Comparison of ENCODE assay signal across 18 cellular contexts in the genomic region with DNA sequence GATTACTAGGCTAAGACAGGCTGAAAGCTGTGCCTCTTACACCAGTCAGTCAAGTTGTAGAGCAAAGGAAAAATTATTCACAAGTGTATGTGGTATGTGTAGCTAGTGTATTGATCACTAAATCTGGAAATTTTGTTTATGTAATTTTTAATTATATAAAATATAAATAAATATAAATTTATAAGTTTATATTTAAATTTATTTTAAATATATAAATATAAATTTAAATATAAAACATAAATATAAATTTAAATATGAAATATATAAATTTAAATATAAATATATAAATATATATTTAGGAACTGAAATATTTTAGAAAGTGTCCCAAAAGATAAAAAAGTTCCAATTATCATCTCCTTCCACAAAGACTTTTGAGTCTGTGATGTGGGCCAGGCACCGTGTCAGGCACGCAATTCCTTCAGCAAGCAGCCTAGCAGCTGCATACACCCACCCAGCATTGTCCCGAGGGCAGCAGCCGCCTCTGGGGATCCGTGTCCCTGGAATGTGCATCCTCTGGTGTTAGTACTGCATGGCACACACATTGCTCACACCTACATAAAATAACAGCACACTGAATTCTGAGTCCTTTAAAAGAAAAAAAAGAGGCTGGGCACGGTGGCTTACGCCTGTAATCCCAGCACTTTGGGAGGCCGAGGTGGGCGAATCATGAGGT.
"Had no signal": no experiment of that assay in that cellular context is flagged by ENCODE, and none has a peak within 500 bp of the region (broad histone marks: within the 10 kb centered on the region; RNA-seq: fewer than 3 reads in every experiment).

No MANE protein-coding gene starts in this region.

- H3K9me3 ChIP-seq: ovary, right lobe of liver, testis had no signal

- H3K4me1 ChIP-seq: foreskin keratinocyte, lower lobe of right lung, right lobe of liver, testis, tibial nerve had no signal

- H3K4me3 ChIP-seq: hepatocyte, lower lobe of right lung, ovary, right lobe of liver, testis, tibial nerve had no signal

- ATAC-seq: foreskin keratinocyte; left lobe of liver; lower lobe of right lung; natural killer cell; right lobe of liver; stimulated activated memory B cell treated with anti-CD40 and anti-IgM and Interleukin-4, amounts not matched to agents 10 μg/mL and 1 μg/mL and 100 μg/mL, for 72 hours; stimulated activated naive CD8-positive, alpha-beta T cell treated with anti-CD3 and anti-CD28 coated beads, Interleukin-15, amount 100 ng/mL, for 72 hours had no signal

- H3K27ac ChIP-seq: foreskin keratinocyte, hepatocyte, lower lobe of right lung, ovary, right lobe of liver, testis, tibial nerve had no signal

- H3K79me2 ChIP-seq: hepatocyte had no signal

- H3K36me3 ChIP-seq: lower lobe of right lung, ovary, right lobe of liver had no signal

- H3K4me2 ChIP-seq: hepatocyte had no signal

- H2AFZ ChIP-seq: hepatocyte had no signal

- DNase-seq: dermis blood vessel endothelial cell; erythroblast; foreskin keratinocyte; kidney glomerular epithelial cell; lower lobe of right lung; natural killer cell; nucleus accumbens; ovary; right lobe of liver; stimulated activated CD4-positive, alpha-beta T cell treated with anti-CD3 and anti-CD28 coated beads, Interleukin-15, amount 100 ng/mL, for 24 hours; stimulated activated CD4-positive, alpha-beta T cell treated with anti-CD3 and anti-CD28 coated beads, Interleukin-1b, Interleukin-23, amount 100 ng/mL, for 48 hours; stimulated activated CD4-positive, alpha-beta T cell treated with anti-CD3 and anti-CD28 coated beads, Interleukin-4, amount 100 ng/mL, for 24 hours; stimulated activated naive CD8-positive, alpha-beta T cell treated with anti-CD3 and anti-CD28 coated beads, Interleukin-15, amount 100 ng/mL, for 72 hours; testis had no signal

- H3K27me3 ChIP-seq: foreskin keratinocyte, hepatocyte, ovary, right lobe of liver, testis, tibial nerve had no signal
